In genomic region chr17:57624390-57624789, GRCh38 we compare ENCODE assay signal across 1 cellular context.
TF ChIP-seq lines count a peak whose summit lies in the region.

No MANE protein-coding gene starts in this region.

TF ChIP-seq in GM23338, 12 proteins besides CTCF, POLR2A, EP300 and RAD21 (continued from another document):
- TF ChIP-seq ZNF462 (CRISPR knock-in tag; IDR thresholded peaks at IDR 0.05): no peak
- TF ChIP-seq JUNB (IDR thresholded peaks at IDR 0.05; ENCODE audit: unreplicated experiment): no peak
- TF ChIP-seq EZH2phosphoT487 (IDR thresholded peaks at IDR 0.05; ENCODE audit: unreplicated experiment): no peak
TF ChIP-seq in GM23338: peak in this region for 0.
